22 cellular contexts compared by ENCODE assay signal in the genomic region with DNA sequence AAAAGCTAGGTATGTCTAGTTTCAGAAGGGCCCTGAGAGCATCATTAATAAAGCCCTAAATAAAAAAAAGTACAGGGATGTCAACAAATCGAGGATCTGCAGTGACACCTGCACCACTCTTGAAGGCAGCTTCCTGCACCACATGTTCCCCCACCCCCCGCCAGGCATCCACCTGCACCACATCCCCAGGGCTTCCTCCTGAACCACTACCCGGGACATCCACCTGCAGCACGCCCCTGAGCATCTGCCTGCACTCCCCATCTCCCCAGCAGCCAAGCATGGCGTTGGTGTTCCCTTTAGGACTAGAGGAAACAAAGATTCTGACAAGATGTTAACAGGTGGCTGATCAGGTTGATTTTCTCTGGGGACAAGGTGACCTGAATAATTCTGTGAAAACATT. TPM values are rescaled to one million over a fixed set of nuclear protein-coding genes. Genes with fewer than 3 reads are reported as not detected.
"Had no signal": no experiment of that assay in that cellular context is flagged by ENCODE, and none has a peak within 500 bp of the region (broad histone marks: within the 10 kb centered on the region; RNA-seq: fewer than 3 reads in every experiment).

No MANE protein-coding gene starts in this region.

- H3K9me3 Mint-ChIP-seq: activated CD8-positive, alpha-beta T cell treated with anti-CD3 and anti-CD28 coated beads for 36 hours; mesothelial cell of epicardium; neural progenitor cell; type B pancreatic cell had no signal

- H3K27me3 Mint-ChIP-seq: activated CD8-positive, alpha-beta memory T cell treated with anti-CD3 and anti-CD28 coated beads, Interleukin-2, amount 10 ng/mL, durations not matched to agents 7 days and 5 days; activated CD8-positive, alpha-beta T cell treated with anti-CD3 and anti-CD28 coated beads for 36 hours; activated naive CD8-positive, alpha-beta T cell; naive thymus-derived CD8-positive, alpha-beta T cell; progenitor cell of endocrine pancreas; type B pancreatic cell had no signal

- H3K4me1 Mint-ChIP-seq: activated CD8-positive, alpha-beta memory T cell treated with anti-CD3 and anti-CD28 coated beads, Interleukin-2, amount 10 ng/mL, durations not matched to agents 7 days and 5 days; mesothelial cell of epicardium; naive thymus-derived CD8-positive, alpha-beta T cell; neural progenitor cell had no signal

- ATAC-seq: activated CD8-positive, alpha-beta memory T cell treated with anti-CD3 and anti-CD28 coated beads, Interleukin-2, amount 10 ng/mL, durations not matched to agents 7 days and 5 days; activated CD8-positive, alpha-beta T cell treated with anti-CD3 and anti-CD28 coated beads for 36 hours; foreskin keratinocyte; naive thymus-derived CD8-positive, alpha-beta T cell had no signal

- H3K36me3 Mint-ChIP-seq: activated CD8-positive, alpha-beta memory T cell treated with anti-CD3 and anti-CD28 coated beads, Interleukin-2, amount 10 ng/mL, durations not matched to agents 7 days and 5 days; activated naive CD8-positive, alpha-beta T cell; mesothelial cell of epicardium; naive thymus-derived CD8-positive, alpha-beta T cell; neural progenitor cell; type B pancreatic cell had no signal

- DNase-seq: activated CD4-positive, alpha-beta T cell treated with anti-CD3 and anti-CD28 coated beads for 48 hours; activated CD8-positive, alpha-beta memory T cell treated with anti-CD3 and anti-CD28 coated beads, Interleukin-2, amount 10 ng/mL, durations not matched to agents 7 days and 5 days; activated CD8-positive, alpha-beta T cell treated with anti-CD3 and anti-CD28 coated beads for 36 hours; activated gamma-delta T cell; activated T-cell treated with anti-CD3 and anti-CD28 coated beads for 4 hours; adrenal gland; central memory CD4-positive, alpha-beta T cell; effector memory CD4-positive, alpha-beta T cell; foreskin keratinocyte; left ventricle myocardium inferior; naive thymus-derived CD8-positive, alpha-beta T cell; retina; stimulated activated CD4-positive, alpha-beta T cell treated with anti-CD3 and anti-CD28 coated beads, Interleukin-4, amount 100 ng/mL, for 24 hours; stimulated activated naive CD4-positive, alpha-beta T cell treated with Interleukin-2 at 50 U/mL for 16 hours; T1000 had no signal

- H3K27ac Mint-ChIP-seq: activated CD8-positive, alpha-beta memory T cell treated with anti-CD3 and anti-CD28 coated beads, Interleukin-2, amount 10 ng/mL, durations not matched to agents 7 days and 5 days; activated CD8-positive, alpha-beta T cell treated with anti-CD3 and anti-CD28 coated beads for 36 hours; activated naive CD8-positive, alpha-beta T cell; mesothelial cell of epicardium; naive thymus-derived CD8-positive, alpha-beta T cell; neural progenitor cell; progenitor cell of endocrine pancreas; type B pancreatic cell had no signal

- H3K4me3 Mint-ChIP-seq: activated CD8-positive, alpha-beta memory T cell treated with anti-CD3 and anti-CD28 coated beads, Interleukin-2, amount 10 ng/mL, durations not matched to agents 7 days and 5 days; activated CD8-positive, alpha-beta T cell treated with anti-CD3 and anti-CD28 coated beads for 36 hours; activated naive CD8-positive, alpha-beta T cell; mesothelial cell of epicardium; naive thymus-derived CD8-positive, alpha-beta T cell; neural progenitor cell; type B pancreatic cell had no signal

RNA-seq across cellular contexts. Expression of a gene that starts 55.2 kb away (rescaled TPM):
- total RNA-seq: activated CD8-positive, alpha-beta memory T cell treated with anti-CD3 and anti-CD28 coated beads, Interleukin-2, amount 10 ng/mL, durations not matched to agents 7 days and 5 days; activated CD8-positive, alpha-beta T cell treated with anti-CD3 and anti-CD28 coated beads for 36 hours; lung microvascular endothelial cell; naive thymus-derived CD8-positive, alpha-beta T cell; osteoblast had no signal
